Comparison of ENCODE assay signal across 9 cellular contexts in the genomic region with DNA sequence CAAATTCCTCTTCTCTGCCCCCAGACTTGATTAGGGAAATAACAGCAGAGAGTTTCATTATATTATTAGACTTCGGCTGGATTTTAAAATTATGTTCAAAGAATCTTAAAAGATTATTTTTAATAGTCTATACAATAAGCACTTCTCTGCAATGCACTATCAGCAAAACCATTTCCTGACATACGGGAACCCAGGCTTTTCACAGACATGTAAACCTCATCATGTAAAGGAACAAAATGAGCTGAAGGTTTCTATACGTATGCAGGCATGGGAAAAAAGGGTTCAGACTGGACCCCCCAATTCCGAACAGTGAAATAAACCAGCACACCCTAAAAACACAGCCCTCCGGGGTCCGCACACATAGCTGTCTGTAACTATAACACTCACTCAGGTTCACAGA.
DNase-seq lines count a peak whose midpoint lies in the region; ATAC-seq, FAIRE-seq and TF ChIP-seq lines count a peak whose summit lies in the region.
"Had no signal": no experiment of that assay in that cellular context is flagged by ENCODE, and none has a peak within 500 bp of the region (broad histone marks: within the 10 kb centered on the region; RNA-seq: fewer than 3 reads in every experiment).

No MANE protein-coding gene starts in this region.

- no peak overlapping the region for H2AFZ ChIP-seq in endothelial cell of umbilical vein (ENCODE audit: low read depth, low read length)

- POLR2A ChIA-PET in CD4-positive, alpha-beta memory T cell (lab: Charles Lee; ENCODE audit: partially characterized antibody): interaction anchor here (0.6 to 4.1 kb wide), 18 partner anchors 7 to 186 kb away, joined by 3 to 39 read pairs (median 4); a partner anchor contains a TSS
- POLR2A ChIA-PET in endothelial cell of umbilical vein (lab: Charles Lee): interaction anchor here (1.1 to 1.6 kb wide), 2 partner anchors 12 to 39 kb away, joined by 3 to 5 read pairs; no protein-coding TSS in a partner anchor

- CTCF ChIA-PET in CD4-positive, alpha-beta memory T cell (lab: Charles Lee; ENCODE audit: partially characterized antibody): interaction anchor here (1.1 to 3.2 kb wide), 9 partner anchors 10 to 106 kb away, joined by 3 to 24 read pairs (median 4); no protein-coding TSS in a partner anchor
- CTCF ChIA-PET in endothelial cell of umbilical vein (lab: Charles Lee): interaction anchor here (1.2 to 3.9 kb wide), 10 partner anchors 10 to 240 kb away, joined by 3 to 20 read pairs (median 8); no protein-coding TSS in a partner anchor

- dilution Hi-C loops in endothelial cell of umbilical vein (cut with MboI; ENCODE audit: extremely low pct_ligation_motif_present, low sequenced_read_pairs): no loop called here

- H3K36me3 Mint-ChIP-seq in CD4-positive, alpha-beta memory T cell: peaks cover 21 to 40% of the 10 kb centered on the region in 2 donors

- peak overlapping the region; percentile 92 to 97 (median 96) for H3K4me3 Mint-ChIP-seq in CD4-positive, alpha-beta memory T cell

- DNase-seq in CD4-positive, alpha-beta memory T cell: peak in 3 of 5 donors; percentile 27 to 33 (median 30)
- DNase-seq in Peyer's patch (no peak), endothelial cell of umbilical vein (ENCODE audit: low read depth, low spot score) (no peak), ovary (no peak), middle frontal gyrus (ENCODE audit: extremely low spot score, low spot score) (no peak), inferior parietal cortex (ENCODE audit: extremely low spot score) (no peak), WERI-Rb-1 (no peak)

- peaks cover 25% of the 10 kb centered on the region for H3K4me1 ChIP-seq in CD4-positive, alpha-beta memory T cell (ENCODE audit: insufficient read depth, low read length)
- H3K4me1 ChIP-seq in Peyer's patch (peaks cover 0 to 3% (median 0%) of the 10 kb centered on the region in 4 donors), endothelial cell of umbilical vein (ENCODE audit: control insufficient read depth, extremely low read depth, insufficient read depth, low read length) (peaks cover 62% of the 10 kb centered on the region), ovary (ENCODE audit: insufficient read depth) (no peaks in the 10 kb centered on the region)

- no peaks in the 10 kb centered on the region for H3K9me3 Mint-ChIP-seq in CD4-positive, alpha-beta memory T cell

- no peaks in the 10 kb centered on the region for H3K27me3 ChIP-seq in CD4-positive, alpha-beta memory T cell (ENCODE audit: insufficient read depth, low read length)
- H3K27me3 ChIP-seq in Peyer's patch (no peaks in the 10 kb centered on the region), endothelial cell of umbilical vein (ENCODE audit: control insufficient read depth in 2 of 2, insufficient read depth in 2 of 2, low read length in 2 of 2) (no peaks in the 10 kb centered on the region), ovary (no peaks in the 10 kb centered on the region), WERI-Rb-1 (ENCODE audit: insufficient read depth, low read depth, severe bottlenecking) (no peaks in the 10 kb centered on the region)

- H3K4me1 Mint-ChIP-seq in CD4-positive, alpha-beta memory T cell: peaks cover 26 to 63% (median 40%) of the 10 kb centered on the region in 4 donors

- H3K9ac ChIP-seq in endothelial cell of umbilical vein (replicated peaks; ENCODE audit: extremely low read depth, insufficient read depth, low read length): peak overlapping the region; percentile 77

- no peak for ATAC-seq in HG03045 (IDR thresholded peaks at IDR 0.05; ENCODE audit: unreplicated experiment)

- 55 to 60% (median 56%) methylated on average over 6 of the region's 6 CpGs for WGBS in ovary, 3 donors

- no peaks in the 10 kb centered on the region for H3K9me3 ChIP-seq in CD4-positive, alpha-beta memory T cell (ENCODE audit: control insufficient read depth in 1 of 2, low read length in 2 of 2)
- H3K9me3 ChIP-seq in Peyer's patch (no peaks in the 10 kb centered on the region), endothelial cell of umbilical vein (replicated peaks; ENCODE audit: control insufficient read depth, insufficient read depth, low read length) (no peaks in the 10 kb centered on the region), ovary (no peaks in the 10 kb centered on the region), WERI-Rb-1 (ENCODE audit: severe bottlenecking) (no peaks in the 10 kb centered on the region)

- intact Hi-C loops in CD4-positive, alpha-beta memory T cell (cut with micrococcal nuclease): loop anchor here (1.0 to 2.0 kb wide), 2 partner anchors 12 to 147 kb away; a partner anchor contains a TSS
- intact Hi-C loops in endothelial cell of umbilical vein (cut with micrococcal nuclease): loop anchor here (2.0 to 5.0 kb wide), 2 partner anchors 17 to 37 kb away; no protein-coding TSS in a partner anchor
- intact Hi-C loops in ovary (cut with DNase I): loop anchor here in 2 of 4 donors (5.0 to 10.0 kb wide), 2 partner anchors 95 to 612 kb away; no protein-coding TSS in a partner anchor

- peak overlapping the region; percentile 79 for H3K27ac ChIP-seq in CD4-positive, alpha-beta memory T cell (ENCODE audit: low read depth, low read length)
- H3K27ac ChIP-seq in Peyer's patch: peak overlapping the region; percentile 65 to 80 (median 77)
- H3K27ac ChIP-seq in endothelial cell of umbilical vein (ENCODE audit: insufficient read depth, low read depth, low read length): peak overlapping the region; percentile 88
- H3K27ac ChIP-seq in ovary: peak overlapping the region in 1 of 2 donors; percentile 11
- H3K27ac ChIP-seq in WERI-Rb-1: no peak overlapping the region

- peak overlapping the region; percentile 99 for H3K4me2 ChIP-seq in endothelial cell of umbilical vein (ENCODE audit: insufficient read depth, low read length)

- H3K4me3 ChIP-seq in CD4-positive, alpha-beta memory T cell (ENCODE audit: low read length in 2 of 2): peak overlapping the region; percentile 82 to 94
- H3K4me3 ChIP-seq in Peyer's patch (peak overlapping the region; percentile 27 to 60 (median 48)), endothelial cell of umbilical vein (replicated peaks in 1 of 3; ENCODE audit: insufficient read depth in 1 of 3, low read depth in 1 of 3, low read length in 3 of 3) (peak overlapping the region; percentile 48 to 88 (median 72)), ovary (peak overlapping the region; percentile 15), WERI-Rb-1 (ENCODE audit: low read depth, low read length) (no peak overlapping the region)

- no peak for TF ChIP-seq EP300 in ovary (IDR thresholded peaks at IDR 0.05)

- BruUV-seq in endothelial cell of umbilical vein (replicated peaks; lab: Mats Ljungman, UMichigan): no TSS peak

- TF ChIP-seq CTCF in Peyer's patch (IDR thresholded peaks at IDR 0.05) (no peak), endothelial cell of umbilical vein (IDR thresholded peaks at IDR 0.05; ENCODE audit: extremely low read depth in 1 of 2, insufficient read depth in 1 of 2, low read depth in 1 of 2, low read length in 2 of 2) (no peak), ovary (IDR thresholded peaks at IDR 0.05) (no peak), WERI-Rb-1 (IDR thresholded peaks at IDR 0.05; ENCODE audit: low read depth, low read length) (no peak)

- no peak for FAIRE-seq in endothelial cell of umbilical vein (lab: Jason Lieb, UNC)
- FAIRE-seq: colon had no signal

- H3K79me2 ChIP-seq in endothelial cell of umbilical vein (ENCODE audit: control insufficient read depth, insufficient read depth, low read length): no peaks in the 10 kb centered on the region

- H3K36me3 ChIP-seq in CD4-positive, alpha-beta memory T cell (ENCODE audit: insufficient read depth, low read length): peaks cover 14% of the 10 kb centered on the region
- H3K36me3 ChIP-seq in Peyer's patch: peaks cover 0 to 3% (median 0%) of the 10 kb centered on the region in 3 donors
- H3K36me3 ChIP-seq in endothelial cell of umbilical vein (ENCODE audit: control insufficient read depth in 2 of 2, extremely low read depth in 1 of 2, insufficient read depth in 2 of 2, low read length in 2 of 2): peaks cover 0 to 7% of the 10 kb centered on the region in 2 experiments
- H3K36me3 ChIP-seq in ovary: no peaks in the 10 kb centered on the region
- H3K36me3 ChIP-seq in WERI-Rb-1: no peaks in the 10 kb centered on the region

- no peaks in the 10 kb centered on the region for H4K20me1 ChIP-seq in endothelial cell of umbilical vein (replicated peaks; ENCODE audit: control insufficient read depth, extremely low read depth, insufficient read depth, low read length)

- TF ChIP-seq POLR2A in Peyer's patch (IDR thresholded peaks at IDR 0.05) (no peak), endothelial cell of umbilical vein (IDR thresholded peaks at IDR 0.05; ENCODE audit: low read depth, low read length) (no peak), ovary (IDR thresholded peaks at IDR 0.05) (no peak)

- H3K27me3 Mint-ChIP-seq in CD4-positive, alpha-beta memory T cell: no peaks in the 10 kb centered on the region

- H3K9me1 ChIP-seq in endothelial cell of umbilical vein (replicated peaks; ENCODE audit: control insufficient read depth, extremely low read depth, insufficient read depth, low read length): no peaks in the 10 kb centered on the region

- peak overlapping the region; percentile 94 to 98 (median 97) for H3K27ac Mint-ChIP-seq in CD4-positive, alpha-beta memory T cell

TF ChIP-seq in endothelial cell of umbilical vein, 7 proteins besides CTCF, POLR2A, EP300 and RAD21:
- no peak for TF ChIP-seq GATA2 (IDR thresholded peaks at IDR 0.05; ENCODE audit: insufficient read depth, insufficient read length, low read depth, low read length)

Comparison
In these comparisons a context has a peak if more than half of its experiments do, and no peak if none do; other contexts are left out.
1. DNase-seq: peak in CD4-positive, alpha-beta memory T cell (3 of 5); none in Peyer's patch (0 of 3), endothelial cell of umbilical vein (single experiment), ovary (0 of 5), middle frontal gyrus (single experiment), inferior parietal cortex (single experiment) and WERI-Rb-1 (single experiment).